In genomic region chr17:3738562-3739295, GRCh38 we compare ENCODE assay signal across 9 cellular contexts. TPM values are rescaled to one million over a fixed set of nuclear protein-coding genes. Genes with fewer than 3 reads are reported as not detected.
DNase-seq lines count a peak whose midpoint lies in the region; ATAC-seq and TF ChIP-seq lines count a peak whose summit lies in the region.
"Had no signal": no experiment of that assay in that cellular context is flagged by ENCODE, and none has a peak within 500 bp of the region (broad histone marks: within the 10 kb centered on the region; RNA-seq: fewer than 3 reads in every experiment).

No MANE protein-coding gene starts in this region.

- no peak for TF ChIP-seq EP300 in Ishikawa (IDR thresholded peaks at IDR 0.05; ENCODE audit: borderline replicate concordance)

- no peak for TF ChIP-seq RAD21 in Ishikawa (IDR thresholded peaks at IDR 0.05; ENCODE audit: low read depth)

- H3K4me1 Mint-ChIP-seq in activated CD4-positive, alpha-beta T cell treated with anti-CD3 and anti-CD28 coated beads, Interleukin-2, amount 10 ng/mL, durations not matched to agents 24 days and 14 days, result peaks cover 35% of the 10 kb centered on the region
- peaks cover 21 to 47% (median 38%) of the 10 kb centered on the region in 7 donors for H3K4me1 Mint-ChIP-seq in naive thymus-derived CD4-positive, alpha-beta T cell

- no peaks in the 10 kb centered on the region for H3K27me3 ChIP-seq in naive thymus-derived CD4-positive, alpha-beta T cell (ENCODE audit: control insufficient read depth in 2 of 2, insufficient read depth in 2 of 2, low read length in 2 of 2)

- no peak overlapping the region for H3K4me3 ChIP-seq in naive thymus-derived CD4-positive, alpha-beta T cell (ENCODE audit: low read length)

- no peaks in the 10 kb centered on the region for H3K9me3 Mint-ChIP-seq in activated CD4-positive, alpha-beta T cell treated with anti-CD3 and anti-CD28 coated beads, Interleukin-2, amount 10 ng/mL, durations not matched to agents 24 days and 14 days
- peaks cover 0 to 4% (median 0%) of the 10 kb centered on the region in 11 donors for H3K9me3 Mint-ChIP-seq in naive thymus-derived CD4-positive, alpha-beta T cell

- no peaks in the 10 kb centered on the region for H3K36me3 Mint-ChIP-seq in activated CD4-positive, alpha-beta T cell treated with anti-CD3 and anti-CD28 coated beads, Interleukin-2, amount 10 ng/mL, durations not matched to agents 24 days and 14 days (ENCODE audit: low read depth)
- peaks cover 0 to 3% (median 0%) of the 10 kb centered on the region in 5 donors for H3K36me3 Mint-ChIP-seq in naive thymus-derived CD4-positive, alpha-beta T cell

- no peaks in the 10 kb centered on the region for H3K27me3 Mint-ChIP-seq in activated CD4-positive, alpha-beta T cell treated with anti-CD3 and anti-CD28 coated beads, Interleukin-2, amount 10 ng/mL, durations not matched to agents 24 days and 14 days
- no peaks in the 10 kb centered on the region for H3K27me3 Mint-ChIP-seq in naive thymus-derived CD4-positive, alpha-beta T cell

- H3K4me3 Mint-ChIP-seq in activated CD4-positive, alpha-beta T cell treated with anti-CD3 and anti-CD28 coated beads, Interleukin-2, amount 10 ng/mL, durations not matched to agents 24 days and 14 days, result peak overlapping the region; percentile 24
- peak overlapping the region; percentile 2 to 77 (median 68) for H3K4me3 Mint-ChIP-seq in naive thymus-derived CD4-positive, alpha-beta T cell

- no peaks in the 10 kb centered on the region for H3K9me3 ChIP-seq in naive thymus-derived CD4-positive, alpha-beta T cell (ENCODE audit: control insufficient read depth in 2 of 3, low read length in 3 of 3)

- H3K27ac Mint-ChIP-seq in activated CD4-positive, alpha-beta T cell treated with anti-CD3 and anti-CD28 coated beads, Interleukin-2, amount 10 ng/mL, durations not matched to agents 24 days and 14 days, result peak overlapping the region; percentile 64
- peak overlapping the region; percentile 61 to 95 (median 73) for H3K27ac Mint-ChIP-seq in naive thymus-derived CD4-positive, alpha-beta T cell

- peak; percentile 79 for ATAC-seq in naive thymus-derived CD4-positive, alpha-beta T cell
- peak; percentile 80 for ATAC-seq in stimulated activated naive CD8-positive, alpha-beta T cell treated with anti-CD3 and anti-CD28 coated beads, Interleukin-15, Interleukin-2, amounts not matched to agents 100 U/mL and 50 U/mL, for 24 hours
- no peak for ATAC-seq in GM19455 (IDR thresholded peaks at IDR 0.05; ENCODE audit: unreplicated experiment)
- ATAC-seq in GM18909 (IDR thresholded peaks at IDR 0.05; ENCODE audit: poor library complexity, unreplicated experiment), result no peak

- intact Hi-C loops in activated CD4-positive, alpha-beta T cell treated with anti-CD3 and anti-CD28 coated beads, Interleukin-2, amount 10 ng/mL, durations not matched to agents 24 days and 14 days (cut with micrococcal nuclease), result no loop called here
- intact Hi-C loops in naive thymus-derived CD4-positive, alpha-beta T cell (cut with micrococcal nuclease), result loop anchor here (1.0 to 5.0 kb wide), 6 partner anchors 16 to 172 kb away; no protein-coding TSS in a partner anchor

- peak overlapping the region; percentile 70 for H3K27ac ChIP-seq in cingulate gyrus (ENCODE audit: low read depth, low read length)
- H3K27ac ChIP-seq in naive thymus-derived CD4-positive, alpha-beta T cell (ENCODE audit: low read depth, low read length), result no peak overlapping the region
- H3K27ac ChIP-seq: HL-60 had no signal

- peak; percentile 85 for DNase-seq in activated CD4-positive, alpha-beta T cell treated with anti-CD3 and anti-CD28 coated beads, Interleukin-2, amount 10 ng/mL, durations not matched to agents 24 days and 14 days
- peak in 8 of 9 donors; percentile 56 to 69 (median 60) for DNase-seq in naive thymus-derived CD4-positive, alpha-beta T cell
- DNase-seq in stimulated activated naive CD8-positive, alpha-beta T cell treated with anti-CD3 and anti-CD28 coated beads, Interleukin-15, Interleukin-2, amounts not matched to agents 100 U/mL and 50 U/mL, for 24 hours, result peak; percentile 70
- no peak for DNase-seq in NCI-H1694 (lab: John Stamatoyannopoulos, UW)

- POLR2A ChIA-PET in naive thymus-derived CD4-positive, alpha-beta T cell (lab: Charles Lee), result interaction anchor here (0.5 to 3.0 kb wide), 10 partner anchors 11 to 405 kb away, joined by 3 to 15 read pairs (median 5); partner anchors contain the start of genes HASPIN and NCBP3

- H3K36me3 ChIP-seq in naive thymus-derived CD4-positive, alpha-beta T cell (ENCODE audit: control insufficient read depth in 2 of 3, insufficient read depth in 3 of 3, low read length in 3 of 3), result no peaks in the 10 kb centered on the region

- H3K4me1 ChIP-seq in naive thymus-derived CD4-positive, alpha-beta T cell (ENCODE audit: control insufficient read depth in 2 of 2, insufficient read depth in 2 of 2, low read length in 2 of 2), result peaks cover 11 to 20% of the 10 kb centered on the region in 2 donors

- CTCF ChIA-PET in naive thymus-derived CD4-positive, alpha-beta T cell (lab: Charles Lee), result interaction anchor here (0.6 to 8.6 kb wide), 24 partner anchors 10 to 334 kb away, joined by 3 to 154 read pairs (median 4); partner anchors contain the start of genes ITGAE, NCBP3 and SHPK

TF ChIP-seq in Ishikawa, 13 proteins besides CTCF, POLR2A, EP300 and RAD21:
- TF ChIP-seq EGR1 (IDR thresholded peaks at IDR 0.05), result no peak
- TF ChIP-seq MAX (IDR thresholded peaks at IDR 0.05), result peak; percentile 99
- TF ChIP-seq TAF1 (IDR thresholded peaks at IDR 0.05; ENCODE audit: low read depth), result no peak
- TF ChIP-seq USF1 (IDR thresholded peaks at IDR 0.05), result peak; percentile 64; the same call in 1 of the 2 replicates

RNA-seq across cellular contexts. Expression of gene HASPIN, which starts 15.0 kb away (rescaled TPM):
- 25.1 and 25.3 TPM in 2 replicates for total RNA-seq in activated CD4-positive, alpha-beta T cell treated with anti-CD3 and anti-CD28 coated beads, Interleukin-2, amount 10 ng/mL, durations not matched to agents 24 days and 14 days
- total RNA-seq in naive thymus-derived CD4-positive, alpha-beta T cell, result 10 to 100 TPM in 1 of 5 experiments, under 1 TPM in 4; 0.32 to 18.5 (median 0.35) TPM
- polyA plus RNA-seq in naive thymus-derived CD4-positive, alpha-beta T cell, result under 1 TPM in 1 of 2 donors, not detected in 1; 0.28 TPM

RNA-seq across cellular contexts. Expression of gene P2RX5, which starts 42.8 kb away (rescaled TPM):
- 92.3 and 92.8 TPM in 2 replicates for total RNA-seq in activated CD4-positive, alpha-beta T cell treated with anti-CD3 and anti-CD28 coated beads, Interleukin-2, amount 10 ng/mL, durations not matched to agents 24 days and 14 days
- 10 to 100 TPM; 10.7 to 94.5 (median 24.6) TPM for total RNA-seq in naive thymus-derived CD4-positive, alpha-beta T cell
- polyA plus RNA-seq in naive thymus-derived CD4-positive, alpha-beta T cell, result 10 to 100 TPM; 12.3 to 18.2 TPM

Comparison
In these comparisons a context has a peak if more than half of its experiments do, and no peak if none do; other contexts are left out.
1. ATAC-seq: peak in naive thymus-derived CD4-positive, alpha-beta T cell (single experiment) and stimulated activated naive CD8-positive, alpha-beta T cell treated with anti-CD3 and anti-CD28 coated beads, Interleukin-15, Interleukin-2, amounts not matched to agents 100 U/mL and 50 U/mL, for 24 hours (single experiment); none in GM19455 (single experiment) and GM18909 (single experiment).